22 cellular contexts compared by ENCODE assay signal in the genomic region with DNA sequence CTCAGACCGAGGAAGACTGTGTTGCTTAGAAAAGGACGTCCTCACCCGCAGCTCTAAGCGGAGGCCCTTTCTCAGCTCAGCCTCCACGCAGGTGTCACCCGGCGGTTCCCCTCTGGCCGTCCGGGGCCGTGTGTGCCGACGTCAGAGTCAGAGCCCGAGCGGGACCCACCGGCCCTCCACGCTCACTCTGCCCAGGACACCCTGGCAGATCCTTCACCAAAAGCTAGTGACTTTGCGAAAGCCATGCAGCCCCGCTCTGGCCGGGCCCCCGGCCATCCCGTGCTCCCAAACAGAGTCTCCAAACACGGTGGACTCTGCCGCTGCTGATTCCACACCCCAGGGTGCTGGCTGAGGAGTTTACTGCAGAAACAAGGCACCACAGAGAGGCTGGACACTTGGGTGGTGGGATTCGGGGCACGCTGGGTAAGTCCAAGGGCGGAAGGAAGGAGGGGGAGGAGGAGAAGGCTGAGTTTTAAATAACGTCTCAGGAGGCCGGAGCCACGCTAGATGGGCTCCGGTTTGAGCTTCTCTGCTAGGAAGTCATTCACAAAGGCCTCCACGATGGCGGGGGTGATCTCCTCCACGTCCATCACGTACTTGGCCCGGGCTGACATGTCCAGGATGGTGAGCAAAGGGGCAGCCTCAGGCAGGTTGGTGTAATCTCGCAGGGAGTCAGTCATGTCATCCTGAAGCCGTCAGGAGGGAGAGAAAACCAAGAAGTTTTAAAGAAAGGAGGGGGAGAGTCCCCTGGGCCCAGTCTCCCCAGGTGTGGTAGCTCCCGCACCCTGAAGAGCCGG. TPM values are rescaled to one million over a fixed set of nuclear protein-coding genes. Genes with fewer than 3 reads are reported as not detected.
DNase-seq lines count a peak whose midpoint lies in the region; ATAC-seq and TF ChIP-seq lines count a peak whose summit lies in the region.
"Had no signal": no experiment of that assay in that cellular context is flagged by ENCODE, and none has a peak within 500 bp of the region (broad histone marks: within the 10 kb centered on the region; RNA-seq: fewer than 3 reads in every experiment).

No MANE protein-coding gene starts in this region.

- peaks cover 0 to 14% (median 4%) of the 10 kb centered on the region in 6 donors for H3K4me1 ChIP-seq in spleen
- H3K4me1 ChIP-seq: HAP-1 had no signal

- H3K27me3 ChIP-seq in H7 (ENCODE audit: control insufficient read depth, insufficient read depth, low read length) (no peaks in the 10 kb centered on the region), spleen (replicated peaks in 1 of 7) (peaks cover 0 to 10% (median 0%) of the 10 kb centered on the region in 7 donors)

- H3K27ac ChIP-seq in spleen: no peak overlapping the region

- H3K27ac Mint-ChIP-seq in T-helper 17 cell (peak overlapping the region; percentile 19), nephron progenitor cell (peak overlapping the region; percentile 91)
- H3K27ac Mint-ChIP-seq: B cell had no signal

- H3K36me3 ChIP-seq in H7 (replicated peaks; ENCODE audit: control insufficient read depth, insufficient read depth, low read length): peaks cover 15% of the 10 kb centered on the region
- no peaks in the 10 kb centered on the region for H3K36me3 ChIP-seq in spleen

- H3K4me3 Mint-ChIP-seq in T-helper 17 cell (no peak overlapping the region), nephron progenitor cell (no peak overlapping the region)
- H3K4me3 Mint-ChIP-seq: B cell had no signal

- 86 to 93% (median 90%) methylated on average over 36 to 39 of the region's 39 CpGs for WGBS in spleen, 5 donors

- TF ChIP-seq CTCF in nephron progenitor cell (IDR thresholded peaks at IDR 0.05) (no peak), spleen (IDR thresholded peaks at IDR 0.05 in 8 of 11, conservative IDR thresholded peaks at IDR 0.05 in 3 of 11) (no peak)

- H3K9me3 Mint-ChIP-seq in nephron progenitor cell: no peaks in the 10 kb centered on the region

- TF ChIP-seq POLR2A in spleen (IDR thresholded peaks at IDR 0.05): no peak

- no peak for ATAC-seq in T-helper 17 cell
- ATAC-seq: PC-3 had no signal

- H3K4me1 Mint-ChIP-seq in T-helper 17 cell (no peaks in the 10 kb centered on the region), nephron progenitor cell (peaks cover 50% of the 10 kb centered on the region)
- H3K4me1 Mint-ChIP-seq: B cell had no signal

- intact Hi-C loops in spleen (cut with DNase I; ENCODE audit: low total_unique reads): no loop called here

- DNase-seq in H7 (peak; percentile 43), T-helper 17 cell (no peak), nephron progenitor cell (no peak), spleen (peak; percentile 67), dermis blood vessel endothelial cell (no peak), superior temporal gyrus (ENCODE audit: extremely low spot score) (no peak), 8988T (no peak)
- DNase-seq: Calu3; DMS79 treated with DMSO at 0.1 percent for 48 hours; KBM-7; MV-4-11; NCI-H1105; NCI-H1436 treated with DMSO at 0.1 percent for 48 hours; NCI-H187 treated with DMSO at 0.1 percent for 48 hours; NCI-H2107; NCI-H524 treated with DMSO at 0.1 percent for 48 hours; NCI-H82; NK-92 treated with Interleukin-12 subunit alpha and Interleukin-12 subunit beta, amount 100 ng/mL, for 24 hours; PC-3; SHP77 had no signal

- H3K9me3 ChIP-seq in T-helper 17 cell (ENCODE audit: control insufficient read depth, low read length, poor library complexity, severe bottlenecking) (no peaks in the 10 kb centered on the region), spleen (no peaks in the 10 kb centered on the region)
- H3K9me3 ChIP-seq: HAP-1 had no signal

- H3K4me3 ChIP-seq in H7 (ENCODE audit: insufficient read depth, low read depth, low read length): no peak overlapping the region
- no peak overlapping the region for H3K4me3 ChIP-seq in spleen
- H3K4me3 ChIP-seq: HAP-1 had no signal

- H3K27me3 Mint-ChIP-seq in T-helper 17 cell (peaks cover 10% of the 10 kb centered on the region), nephron progenitor cell (ENCODE audit: low read depth, poor library complexity) (no peaks in the 10 kb centered on the region)
- H3K27me3 Mint-ChIP-seq: B cell had no signal

- H3K36me3 Mint-ChIP-seq in T-helper 17 cell (ENCODE audit: low read depth) (no peaks in the 10 kb centered on the region), nephron progenitor cell (ENCODE audit: low read depth) (peaks cover 26% of the 10 kb centered on the region)

RNA-seq across cellular contexts. Expression of a gene that starts 18.5 kb away (rescaled TPM):
- 58.9 and 61.5 TPM in 2 replicates for total RNA-seq in H7 (2014; rRNA removed; shearing (Covaris generic))
- total RNA-seq in T-helper 17 cell: 10 to 100 TPM; 28.1 to 29.6 TPM
- 10 to 100 TPM; 14.0 to 23.1 (median 17.5) TPM for total RNA-seq in spleen
- polyA plus RNA-seq in spleen: 10 to 100 TPM; 13.5 to 16.9 (median 15.1) TPM
- total RNA-seq in dermis blood vessel endothelial cell: 20.1 and 24.4 TPM in 2 replicates

RNA-seq across cellular contexts. Expression of a gene that starts 18.6 kb away (rescaled TPM):
- total RNA-seq in H7 (2014; rRNA removed; shearing (Covaris generic)): 55.9 and 60.8 TPM in 2 replicates
- total RNA-seq in T-helper 17 cell (10 to 100 TPM; 60.6 to 64.8 TPM), spleen (10 to 100 TPM; 38.6 to 69.7 (median 54.4) TPM), dermis blood vessel endothelial cell (61.8 and 165 TPM in 2 replicates)
- polyA plus RNA-seq in spleen: 10 to 100 TPM; 41.9 to 54.6 (median 43.3) TPM

RNA-seq across cellular contexts. Expression of a gene that starts 48.6 kb away (rescaled TPM):
- total RNA-seq in H7 (2014; rRNA removed; shearing (Covaris generic)): 21.4 and 29.4 TPM in 2 replicates
- 10 to 100 TPM; 11.5 to 13.4 TPM for total RNA-seq in T-helper 17 cell
- total RNA-seq in spleen: 10 to 100 TPM; 17.3 to 24.9 (median 19.9) TPM
- 10 to 100 TPM in 1 of 3 donors, 1 to 10 TPM in 2; 5.7 to 11.4 (median 8.9) TPM for polyA plus RNA-seq in spleen
- 12.9 and 18.3 TPM in 2 replicates for total RNA-seq in dermis blood vessel endothelial cell

Comparison
In these comparisons a context has a peak if more than half of its experiments do, and no peak if none do; other contexts are left out.
1. DNase-seq: peak in H7 (single experiment) and spleen (single experiment); none in T-helper 17 cell (0 of 3), nephron progenitor cell (single experiment), dermis blood vessel endothelial cell (single experiment), superior temporal gyrus (single experiment) and 8988T (single experiment).